Comparison of ENCODE assay signal across 1 cellular context in genomic region chr10:12056758-12057157, GRCh38.
TF ChIP-seq lines count a peak whose summit lies in the region.

No MANE protein-coding gene starts in this region.

TF ChIP-seq in K562, 482 proteins besides CTCF, POLR2A, EP300 and RAD21:
- TF ChIP-seq THAP12 (CRISPR knock-in tag; IDR thresholded peaks at IDR 0.05) (no peak), RERE (CRISPR knock-in tag; IDR thresholded peaks at IDR 0.05; ENCODE audit: borderline replicate concordance) (no peak), TSC22D4 (tag; IDR thresholded peaks at IDR 0.05) (no peak), CBX5 (IDR thresholded peaks at IDR 0.05; ENCODE audit: borderline replicate concordance, low read depth) (no peak), MGA (IDR thresholded peaks at IDR 0.05) (no peak)
